1 cellular context compared by ENCODE assay signal in the genomic region with DNA sequence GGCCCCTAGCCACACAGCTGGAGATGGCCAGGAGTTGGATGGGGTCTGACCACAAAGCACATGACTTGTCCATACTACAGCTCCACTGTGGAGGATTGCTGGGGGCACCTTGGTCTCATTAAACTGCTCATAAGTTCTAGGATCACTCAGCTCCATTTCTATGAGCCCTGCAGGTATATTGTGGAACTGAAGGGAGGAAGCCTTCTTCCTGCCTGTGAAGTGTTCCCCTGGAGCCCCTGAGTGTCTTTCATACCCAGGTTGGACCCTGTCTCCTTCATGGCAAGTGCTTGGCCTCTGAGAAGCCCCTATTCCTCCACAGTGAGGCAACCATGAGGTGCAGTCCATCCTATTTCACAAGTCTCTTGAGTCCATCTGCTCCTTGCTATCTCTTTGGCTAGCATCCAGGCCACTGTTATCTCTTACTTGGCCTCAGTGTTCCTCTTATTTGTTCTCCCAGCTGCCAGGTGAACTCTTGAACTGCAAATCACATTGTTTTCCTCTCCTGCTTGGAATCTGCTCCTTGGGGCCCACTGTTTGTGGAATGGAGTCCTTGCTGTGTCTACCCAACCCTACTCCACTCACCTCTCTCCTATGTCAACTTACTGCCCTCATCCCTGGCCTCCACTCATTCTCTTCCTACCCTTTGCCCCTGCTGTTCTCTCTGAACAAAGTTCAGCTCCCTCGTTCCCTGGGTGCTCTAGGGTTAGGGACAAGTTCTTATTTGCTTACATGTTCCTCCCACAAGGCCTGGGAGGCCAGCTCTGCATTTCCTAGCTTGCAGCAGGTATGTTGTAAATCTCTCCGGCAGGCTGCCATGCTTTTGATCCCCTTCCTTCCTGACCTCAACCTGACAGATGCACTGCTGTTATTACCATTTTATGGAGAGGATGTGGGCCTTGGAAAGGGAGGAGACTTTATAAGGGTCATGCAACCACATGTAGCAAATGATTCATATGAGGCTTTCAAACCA.
TF ChIP-seq lines count a peak whose summit lies in the region.

No MANE protein-coding gene starts in this region.

TF ChIP-seq in SK-N-SH, 30 proteins besides CTCF, POLR2A, EP300 and RAD21 (continued from another document):
- no peak for TF ChIP-seq REST (IDR thresholded peaks at IDR 0.05; ENCODE audit: low read depth, low read length)
